In genomic region chr3:9397911-9398714, GRCh38 we compare ENCODE assay signal across 8 cellular contexts. TPM values are rescaled to one million over a fixed set of nuclear protein-coding genes. Genes with fewer than 3 reads are reported as not detected.
DNase-seq lines count a peak whose midpoint lies in the region; ATAC-seq and TF ChIP-seq lines count a peak whose summit lies in the region.

No MANE protein-coding gene starts in this region.

- peaks cover 6% of the 10 kb centered on the region for H3K36me3 Mint-ChIP-seq in CD4-positive, CD25-positive, alpha-beta regulatory T cell

- ATAC-seq in CD4-positive, CD25-positive, alpha-beta regulatory T cell (ENCODE audit: low read depth in 2 of 2) = no peak
- no peak for ATAC-seq in HG03520 (IDR thresholded peaks at IDR 0.05; ENCODE audit: unreplicated experiment)
- ATAC-seq in HG03095 (IDR thresholded peaks at IDR 0.05; ENCODE audit: unreplicated experiment) = no peak

- H3K27ac Mint-ChIP-seq in CD4-positive, CD25-positive, alpha-beta regulatory T cell = peak overlapping the region; percentile 93 to 98 (median 97)

- peaks cover 81% of the 10 kb centered on the region for H3K4me1 ChIP-seq in CD4-positive, CD25-positive, alpha-beta regulatory T cell (ENCODE audit: control insufficient read depth, insufficient read depth, low read length, poor library complexity, severe bottlenecking)

- H3K27me3 ChIP-seq in CD4-positive, CD25-positive, alpha-beta regulatory T cell (ENCODE audit: control insufficient read depth, insufficient read depth, low read length) = no peaks in the 10 kb centered on the region

- H3K27me3 Mint-ChIP-seq in CD4-positive, CD25-positive, alpha-beta regulatory T cell = peaks cover 5% of the 10 kb centered on the region

- peaks cover 19% of the 10 kb centered on the region for H3K36me3 ChIP-seq in CD4-positive, CD25-positive, alpha-beta regulatory T cell (ENCODE audit: control insufficient read depth, insufficient read depth, low read length)

- peak overlapping the region; percentile 95 to 99 (median 98) for H3K4me3 Mint-ChIP-seq in CD4-positive, CD25-positive, alpha-beta regulatory T cell

- peak; percentile 27 to 45 (median 32) for DNase-seq in CD4-positive, CD25-positive, alpha-beta regulatory T cell
- DNase-seq in HUDEP-2 (lab: John Stamatoyannopoulos, UW; ENCODE audit: unreplicated experiment in 76 of 76) = peak in 64 of 76 experiments; percentile 5 to 65 (median 39)
- peak; percentile 41 for DNase-seq in cerebellar cortex (ENCODE audit: low spot score)
- DNase-seq in left kidney (ENCODE audit: low read depth, low spot score) = peak; percentile 78
- DNase-seq in stimulated activated CD4-positive, alpha-beta T cell treated with anti-CD3 and anti-CD28 coated beads, Interleukin-4, amount 100 ng/mL, for 24 hours = peak; percentile 36

- peak overlapping the region; percentile 96 for H3K27ac ChIP-seq in CD4-positive, CD25-positive, alpha-beta regulatory T cell (ENCODE audit: insufficient read depth, low read length, poor library complexity, severe bottlenecking)
- H3K27ac ChIP-seq in VCaP = peak overlapping the region; percentile 98

- H3K9me3 ChIP-seq in CD4-positive, CD25-positive, alpha-beta regulatory T cell (ENCODE audit: control insufficient read depth in 2 of 2, low read length in 2 of 2) = no peaks in the 10 kb centered on the region

- peaks cover 0 to 1% (median 0%) of the 10 kb centered on the region in 7 donors for H3K9me3 Mint-ChIP-seq in CD4-positive, CD25-positive, alpha-beta regulatory T cell

- no peak for TF ChIP-seq CTCF in VCaP (conservative IDR thresholded peaks at IDR 0.05)

- peaks cover 50 to 79% (median 69%) of the 10 kb centered on the region in 4 donors for H3K4me1 Mint-ChIP-seq in CD4-positive, CD25-positive, alpha-beta regulatory T cell

- peak overlapping the region; percentile 97 for H3K4me3 ChIP-seq in CD4-positive, CD25-positive, alpha-beta regulatory T cell (ENCODE audit: low read depth, low read length)

RNA-seq across cellular contexts. Expression of gene SETD5, which starts 0.7 kb away (rescaled TPM):
- 120 TPM for total RNA-seq in CD4-positive, CD25-positive, alpha-beta regulatory T cell
- 10 to 100 TPM; 17.7 to 32.2 (median 24.4) TPM for polyA plus RNA-seq in CD4-positive, CD25-positive, alpha-beta regulatory T cell

RNA-seq across cellular contexts. Expression of gene THUMPD3, which starts 35.3 kb away (rescaled TPM):
- 40.2 TPM for total RNA-seq in CD4-positive, CD25-positive, alpha-beta regulatory T cell
- 10 to 100 TPM; 17.9 to 20.5 (median 19.3) TPM for polyA plus RNA-seq in CD4-positive, CD25-positive, alpha-beta regulatory T cell
